ENCODE assay signal across 8 cellular contexts in the genomic region with DNA sequence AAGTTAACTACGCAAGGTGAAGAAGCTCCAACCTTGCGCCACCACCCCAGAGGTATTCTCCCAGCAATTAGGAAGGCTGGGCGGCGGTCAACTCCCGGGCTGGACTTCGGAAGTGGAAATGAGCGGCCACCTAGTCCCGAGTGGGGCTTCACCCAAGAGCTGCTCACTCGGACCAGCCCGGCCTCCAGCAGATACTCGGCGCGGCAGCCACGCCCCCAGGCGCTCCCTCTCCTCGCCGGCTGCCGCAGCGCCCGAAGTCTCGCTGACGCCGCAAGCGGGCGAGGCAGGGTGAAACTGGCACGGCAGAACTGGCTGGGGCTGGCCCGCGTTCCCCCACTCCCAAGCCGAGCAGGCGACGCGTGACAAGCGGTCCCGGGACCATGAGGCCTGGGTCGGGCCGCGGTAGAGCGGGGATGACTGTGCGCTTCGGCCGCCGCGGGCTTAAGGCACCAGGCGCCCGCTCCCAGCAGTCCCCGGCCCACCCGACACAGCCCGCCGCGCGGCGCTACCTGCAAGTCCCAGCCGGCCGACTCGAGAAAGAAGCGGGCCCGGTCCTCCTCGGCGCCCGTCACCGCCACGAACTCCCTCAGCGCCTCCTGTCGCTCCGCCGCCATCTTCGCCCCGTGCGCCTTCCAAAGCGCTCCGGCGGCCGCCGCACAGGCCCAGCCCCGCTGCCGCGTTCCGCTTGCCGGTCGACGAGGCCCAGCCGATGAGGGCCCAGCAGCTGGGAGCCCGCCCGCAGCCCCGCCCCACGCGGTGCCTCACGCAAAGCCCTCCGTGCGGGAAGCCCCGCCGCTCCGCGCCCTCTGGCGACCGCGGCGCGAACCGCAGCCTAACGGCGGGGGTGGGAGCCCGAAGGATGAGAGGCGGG. TPM values are rescaled to one million over a fixed set of nuclear protein-coding genes. Genes with fewer than 3 reads are reported as not detected.
DNase-seq lines count a peak whose midpoint lies in the region; FAIRE-seq and TF ChIP-seq lines count a peak whose summit lies in the region.

TSS of gene NSFL1C (minus strand) at position 639 of the 871 bp plus-strand sequence. CDS start at position 614, 25 bp downstream.

- peak within 1 kb of the TSS; percentile 97; the same call in 1 of the 2 replicates for H2BK20ac ChIP-seq in H1 (ENCODE audit: low read length)

- H2BK15ac ChIP-seq in H1 (ENCODE audit: low read length) (no peak within 1 kb of the TSS), mesendoderm (replicated peaks; ENCODE audit: low read depth) (no peak within 1 kb of the TSS)

- H3K36me3 ChIP-seq in H1 (ENCODE audit: control insufficient read depth in 2 of 4, insufficient read depth in 4 of 4, low read length in 3 of 4) (peaks cover 2 to 7% (median 6%) of the 10 kb centered on the region in 4 experiments; a peak in 6 of 8 replicates), mesendoderm (ENCODE audit: control insufficient read depth, insufficient read depth, low read length) (peaks cover 2% of the 10 kb centered on the region)

- CTCF ChIA-PET in H1 (lab: Charles Lee; ENCODE audit: partially characterized antibody) = interaction anchor here (0.6 to 5.3 kb wide), 33 partner anchors 8 to 338 kb away, joined by 3 to 63 read pairs (median 5); partner anchors contain the start of genes FKBP1A and SIRPB2

- TF ChIP-seq CTCF in GM20000 (IDR thresholded peaks at IDR 0.05; ENCODE audit: extremely low read depth, missing control alignments) (peak; percentile 98), H1 (IDR thresholded peaks at IDR 0.05; ENCODE audit: control extremely low read depth in 1 of 3, insufficient read depth in 1 of 3, low read depth in 1 of 3, low read length in 3 of 3) (peak; percentile 83 to 94 (median 92))

- POLR2A ChIA-PET in H1 (lab: Charles Lee; ENCODE audit: partially characterized antibody) = interaction anchor here (0.5 to 2.2 kb wide), 14 partner anchors 10 to 200 kb away, joined by 3 to 7 read pairs (median 4); partner anchors contain the start of genes FKBP1A and SNPH

- no peak within 1 kb of the TSS for H3K4ac ChIP-seq in H1 (replicated peaks; ENCODE audit: insufficient read length, low read depth, low read length)
- no peak within 1 kb of the TSS for H3K4ac ChIP-seq in mesendoderm (ENCODE audit: low read depth, low read length)

- H3K79me2 ChIP-seq in H1 (ENCODE audit: control insufficient read depth in 1 of 2, insufficient read depth in 2 of 2, low read length in 2 of 2) = peaks cover 9 to 45% of the 10 kb centered on the region in 2 experiments; a peak in 3 of 4 replicates
- peaks cover 20% of the 10 kb centered on the region for H3K79me2 ChIP-seq in mesendoderm (ENCODE audit: control insufficient read depth, insufficient read depth, low read length)

- peak; percentile 66 to 87 for TF ChIP-seq POLR2A in H1 (IDR thresholded peaks at IDR 0.05; ENCODE audit: control extremely low read depth in 1 of 2, low read depth in 2 of 2, low read length in 2 of 2)

- DNase-seq in COLO829 (ENCODE audit: low spot score) = peak; percentile 97
- DNase-seq in GM20000 (ENCODE audit: low spot score) = peak; percentile 97
- DNase-seq in HT1080 (ENCODE audit: low read depth) = peak; percentile 89
- peak; percentile 74 to 91 for DNase-seq in NOMO-1 (lab: John Stamatoyannopoulos, UW; ENCODE audit: unreplicated experiment in 2 of 2)
- DNase-seq in activated CD8-positive, alpha-beta memory T cell treated with anti-CD3 and anti-CD28 coated beads for 4 hours (ENCODE audit: low read depth in 2 of 2) = peak; percentile 90 to 96
- DNase-seq in H1 (ENCODE audit: low read depth in 1 of 2, low spot score in 2 of 2) = peak; percentile 88 to 99
- DNase-seq in mesendoderm = peak; percentile 95
- peak; percentile 93 for DNase-seq in stimulated activated CD8-positive, alpha-beta memory T cell treated with anti-CD3 and anti-CD28 coated beads, Interleukin-15, amount 100 ng/mL, for 1 hour (ENCODE audit: low read depth)

- peaks cover 2 to 15% of the 10 kb centered on the region in 2 experiments for H4K20me1 ChIP-seq in H1 (replicated peaks in 1 of 2; ENCODE audit: control insufficient read depth in 1 of 2, insufficient read depth in 2 of 2, low read length in 2 of 2)

- H3K23ac ChIP-seq in H1 (ENCODE audit: insufficient read length) (no peak within 1 kb of the TSS), mesendoderm (ENCODE audit: low read length) (peak within 1 kb of the TSS; percentile 60)

- H3K79me1 ChIP-seq in H1 (ENCODE audit: low read depth, low read length) (peaks cover 11% of the 10 kb centered on the region), mesendoderm (ENCODE audit: low read length) (peaks cover 24% of the 10 kb centered on the region)

- peak within 1 kb of the TSS; percentile 93 for H2AFZ ChIP-seq in H1 (ENCODE audit: low read length)

- peak within 1 kb of the TSS; percentile 49; the same call in 1 of the 2 replicates for H2BK5ac ChIP-seq in H1 (ENCODE audit: low read depth, low read length)
- no peak within 1 kb of the TSS for H2BK5ac ChIP-seq in mesendoderm (ENCODE audit: low read length)

- H3K27me3 ChIP-seq in H1 (replicated peaks in 1 of 4; ENCODE audit: control insufficient read depth in 3 of 4, extremely low read depth in 1 of 4, insufficient read depth in 3 of 4, low read length in 3 of 4) = no peaks in the 10 kb centered on the region
- no peaks in the 10 kb centered on the region for H3K27me3 ChIP-seq in mesendoderm (ENCODE audit: insufficient read depth, low read length, poor library complexity)

- H3K4me1 ChIP-seq in H1 (replicated peaks in 1 of 4; ENCODE audit: control insufficient read depth in 3 of 4, insufficient read depth in 4 of 4, low read length in 3 of 4) = peaks cover 3 to 14% (median 6%) of the 10 kb centered on the region in 4 experiments; a peak in 6 of 7 replicates
- H3K4me1 ChIP-seq in mesendoderm (ENCODE audit: control insufficient read depth, low read depth, low read length) = no peaks in the 10 kb centered on the region

- H4K5ac ChIP-seq in H1 (ENCODE audit: insufficient read length, low read depth, low read length) (no peak within 1 kb of the TSS), mesendoderm (ENCODE audit: low read length) (no peak within 1 kb of the TSS)

- H3K27ac ChIP-seq in H1 (ENCODE audit: low read depth, low read length) = peak within 1 kb of the TSS; percentile 77
- H3K27ac ChIP-seq in mesendoderm (ENCODE audit: low read depth, low read length) = no peak within 1 kb of the TSS

- no peak within 1 kb of the TSS for H2AK5ac ChIP-seq in H1 (ENCODE audit: low read depth, low read length)
- no peak within 1 kb of the TSS for H2AK5ac ChIP-seq in mesendoderm (ENCODE audit: low read length)

- FAIRE-seq in H1 (lab: Jason Lieb, UNC) = no peak

- H3K56ac ChIP-seq in H1 (replicated peaks; ENCODE audit: insufficient read length, low read depth, low read length) = peak within 1 kb of the TSS; percentile 44
- H3K56ac ChIP-seq in mesendoderm (ENCODE audit: low read length) = peak within 1 kb of the TSS; percentile 97

- peak; percentile 34 to 55; a peak in 3 of 4 replicates for TF ChIP-seq RAD21 in H1 (IDR thresholded peaks at IDR 0.05 in 1 of 2, conservative IDR thresholded peaks at IDR 0.05 in 1 of 2; ENCODE audit: low read depth in 2 of 2, low read length in 2 of 2)

- H3K4me3 ChIP-seq in H1 (ENCODE audit: extremely low read depth in 1 of 4, insufficient read depth in 2 of 4, low read depth in 3 of 4, low read length in 4 of 4) (peak within 1 kb of the TSS; percentile 76 to 96 (median 94)), mesendoderm (ENCODE audit: low read length) (peak within 1 kb of the TSS; percentile 94)

- H3K4me2 ChIP-seq in H1 (ENCODE audit: insufficient read depth in 1 of 2, low read depth in 2 of 2, low read length in 2 of 2) (peak within 1 kb of the TSS; percentile 69 to 96), mesendoderm (ENCODE audit: low read length) (peak within 1 kb of the TSS; percentile 22)

- H2BK12ac ChIP-seq in H1 (ENCODE audit: low read depth, low read length) = peak within 1 kb of the TSS; percentile 88; the same call in 1 of the 2 replicates

- H3K9ac ChIP-seq in H1 (replicated peaks in 1 of 4; ENCODE audit: extremely low read depth in 1 of 4, low read depth in 3 of 4, low read length in 3 of 4) = peak within 1 kb of the TSS; percentile 70 to 98 (median 86)
- peak within 1 kb of the TSS; percentile 93 for H3K9ac ChIP-seq in mesendoderm (ENCODE audit: low read length)

- H2BK120ac ChIP-seq in H1 (replicated peaks; ENCODE audit: low read depth, low read length) (no peak within 1 kb of the TSS), mesendoderm (ENCODE audit: low read depth, low read length) (no peak within 1 kb of the TSS)

- H3K18ac ChIP-seq in H1 (ENCODE audit: extremely low read depth, low read length) (peak within 1 kb of the TSS; percentile 63; the same call in 1 of the 2 replicates), mesendoderm (ENCODE audit: low read length) (peak within 1 kb of the TSS; percentile 85)

- H3K9me3 ChIP-seq in H1 (ENCODE audit: insufficient read depth in 2 of 2, low read depth in 1 of 2, low read length in 1 of 2) = no peaks in the 10 kb centered on the region

- TF ChIP-seq EP300 in H1 (IDR thresholded peaks at IDR 0.05; ENCODE audit: borderline replicate concordance in 1 of 2, low read depth in 2 of 2, low read length in 2 of 2) = peak in 1 of 2 experiments; percentile 92; a peak in 2 of 3 replicates

- peaks cover 6% of the 10 kb centered on the region for H3K23me2 ChIP-seq in H1 (ENCODE audit: low read depth, low read length)

- WGBS in H1 (ENCODE audit: extremely low coverage in 1 of 2, insufficient coverage in 1 of 2, insufficient read length in 1 of 2, insufficient replicate concordance in 2 of 2, low coverage in 1 of 2, low lambda C conversion rate in 2 of 2, missing lambda C conversion rate in 1 of 2), 2 experiments = 2% methylated on average over 65 of the region's 104 CpGs; no CpG with 5 or more reads in 1 of the 2 experiments
- WGBS in mesendoderm (ENCODE audit: extremely low coverage, insufficient coverage, low lambda C conversion rate) = no CpG with 5 or more reads among the region's 104 CpGs

- no peak within 1 kb of the TSS for H4K91ac ChIP-seq in H1 (replicated peaks; ENCODE audit: insufficient read length, low read length)

- peak within 1 kb of the TSS; percentile 98 for H4K8ac ChIP-seq in H1 (ENCODE audit: extremely low read depth, insufficient read depth, low read length)
- no peak within 1 kb of the TSS for H4K8ac ChIP-seq in mesendoderm (ENCODE audit: low read depth, low read length)

- H3K14ac ChIP-seq in H1 (ENCODE audit: insufficient read length) = no peak within 1 kb of the TSS

RNA-seq across cellular contexts. Expression of gene NSFL1C, which starts in this region (rescaled TPM):
- 34.6 and 48.4 TPM in 2 replicates for total RNA-seq in HT1080 (2014; rRNA removed; shearing (Covaris generic))
- 54.1 and 56.8 TPM in 2 replicates for polyA plus RNA-seq in HT1080 (2015; cell fraction: cytosol; rRNA removed)
- polyA plus RNA-seq in HT1080 (2015; cell fraction: nucleus; rRNA removed) = 81.5 and 91.4 TPM in 2 replicates
- total RNA-seq in H1 (2021; fragmentation: NEBNext Ultra II Directional; extraction: Animal tissue kit (Norgen Biotek cat#: 25700)) = 87.4 and 98.0 TPM in 2 replicates
- 21.6 and 21.8 TPM in 2 replicates for polyA plus RNA-seq in H1 (2011; rRNA removed)
- 28.1 TPM for polyA plus RNA-seq in H1 (2011; cell fraction: cytosol; rRNA removed)
- 35.8 TPM for polyA plus RNA-seq in H1 (2011; cell fraction: nucleus; rRNA removed)
- 74.4 to 88.7 TPM (median 80.8 TPM) in 4 replicates for polyA plus RNA-seq in H1 (2012, experiment 1 of 2)
- polyA plus RNA-seq in H1 (2012, experiment 2 of 2) = 54.0 TPM
- polyA plus RNA-seq in H1 (2013, experiment 1 of 2) = 57.0 TPM
- 53.8 TPM for polyA plus RNA-seq in H1 (2013, experiment 2 of 2)
- 16.2 and 17.2 TPM in 2 replicates for polyA minus RNA-seq in H1 (2011; rRNA and poly(A)+ RNA removed)
- polyA minus RNA-seq in H1 (2011; cell fraction: cytosol; rRNA and poly(A)+ RNA removed) = 9.6 TPM
- polyA minus RNA-seq in H1 (2011; cell fraction: nucleus; rRNA and poly(A)+ RNA removed) = 47.7 TPM
- 67.6 TPM for polyA plus RNA-seq in mesendoderm (2013, experiment 1 of 2)
- 66.4 TPM for polyA plus RNA-seq in mesendoderm (2013, experiment 2 of 2)
